In the genomic region with DNA sequence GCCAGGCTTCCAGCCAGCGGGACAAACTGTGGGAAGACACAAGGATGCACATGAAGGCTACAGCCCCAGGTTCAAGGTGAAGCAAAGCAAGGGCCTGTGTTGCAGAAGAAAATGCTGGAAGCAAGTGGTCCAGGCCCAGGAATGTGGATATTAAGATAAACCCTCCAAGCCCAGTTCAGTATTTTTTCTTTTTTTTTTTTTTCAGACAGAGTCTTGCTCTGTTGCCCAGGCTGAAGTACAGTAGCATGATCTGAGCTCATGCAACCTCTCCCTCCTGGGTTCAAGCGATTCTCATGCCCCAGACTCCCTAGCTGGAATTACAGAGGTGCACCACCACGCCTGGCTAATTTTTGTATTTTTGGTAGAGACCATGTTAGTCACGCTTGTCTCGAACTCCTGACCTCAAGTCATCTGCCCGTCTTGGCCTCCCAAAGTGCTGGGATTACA, we compare ENCODE assay signal across 15 cellular contexts. TPM values are rescaled to one million over a fixed set of nuclear protein-coding genes. Genes with fewer than 3 reads are reported as not detected.
"Had no signal": no experiment of that assay in that cellular context is flagged by ENCODE, and none has a peak within 500 bp of the region (broad histone marks: within the 10 kb centered on the region; RNA-seq: fewer than 3 reads in every experiment).

No MANE protein-coding gene starts in this region.

- H3K36me3 ChIP-seq: thoracic aorta had no signal

- ATAC-seq: naive thymus-derived CD8-positive, alpha-beta T cell had no signal

- H3K27me3 ChIP-seq: adrenal gland, hepatocyte, pancreas, upper lobe of left lung had no signal

- DNase-seq: cortex of kidney had no signal

- H2AFZ ChIP-seq: hepatocyte had no signal

- H3K9me3 ChIP-seq: adrenal gland, neutrophil, pancreas, stomach, thoracic aorta, upper lobe of left lung had no signal

- H3K27ac ChIP-seq: hepatocyte, pancreas had no signal

- H3K4me3 ChIP-seq: adrenal gland, hepatocyte, pancreas, smooth muscle cell had no signal

- H3K27me3 Mint-ChIP-seq: activated CD4-positive, alpha-beta T cell treated with anti-CD3 and anti-CD28 coated beads, Interleukin-2, amount 10 ng/mL, durations not matched to agents 7 days and 5 days; T-cell had no signal

- H3K9me3 Mint-ChIP-seq: activated CD4-positive, alpha-beta T cell treated with anti-CD3 and anti-CD28 coated beads, Interleukin-2, amount 10 ng/mL, durations not matched to agents 7 days and 5 days; activated naive CD4-positive, alpha-beta T cell treated with anti-CD3 and anti-CD28 coated beads, Interleukin-2, amount 50 U/mL, for 72 hours; activated T-cell treated with anti-CD3 and anti-CD28 coated beads, Interleukin-2, amount 50 U/mL, for 72 hours; T-cell had no signal

RNA-seq across cellular contexts. Expression of a gene that starts 4.7 kb away (rescaled TPM):
- total RNA-seq: bronchial epithelial cell, hepatocyte, smooth muscle cell, stomach, thoracic aorta had no signal
